ENCODE assay signal across 24 cellular contexts in the genomic region with DNA sequence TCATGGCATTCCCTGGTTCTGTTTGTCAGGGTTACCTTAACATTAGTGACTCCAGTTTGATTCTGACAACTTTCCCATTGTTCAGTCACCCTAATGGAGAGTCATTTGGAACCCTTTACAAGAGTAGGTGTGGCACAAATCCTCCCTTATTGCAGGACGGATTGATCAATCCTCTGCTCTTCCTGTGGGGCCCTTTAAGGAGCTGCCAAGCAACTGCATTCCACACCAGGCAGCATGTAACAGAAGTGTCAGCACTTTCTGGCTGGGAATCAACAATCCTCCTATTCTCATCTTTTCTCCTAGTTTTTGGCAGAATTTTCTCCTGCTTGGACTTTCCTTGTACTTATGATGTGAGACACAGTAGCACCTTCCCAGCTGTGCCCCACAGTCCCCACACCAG.
DNase-seq lines count a peak whose midpoint lies in the region; ATAC-seq, FAIRE-seq and TF ChIP-seq lines count a peak whose summit lies in the region.
"Had no signal": no experiment of that assay in that cellular context is flagged by ENCODE, and none has a peak within 500 bp of the region (broad histone marks: within the 10 kb centered on the region; RNA-seq: fewer than 3 reads in every experiment).

No MANE protein-coding gene starts in this region.

- WGBS in H1 (ENCODE audit: extremely low coverage in 1 of 2, insufficient coverage in 1 of 2, insufficient read length in 1 of 2, insufficient replicate concordance in 2 of 2, low coverage in 1 of 2, low lambda C conversion rate in 2 of 2, missing lambda C conversion rate in 1 of 2), 2 experiments: 88% methylated on average over 1 of the region's 1 CpG; no CpG with 5 or more reads in 1 of the 2 experiments

- H3K4me3 Mint-ChIP-seq in GM23338 (no peak overlapping the region), neural crest cell (no peak overlapping the region)
- H3K4me3 Mint-ChIP-seq: CD8-positive, alpha-beta memory T cell had no signal

- no peak for FAIRE-seq in H1 (lab: Jason Lieb, UNC)
- FAIRE-seq: A204.1, K562, RCC 7860 had no signal

- no peak overlapping the region for H3K56ac ChIP-seq in H1 (replicated peaks; ENCODE audit: insufficient read length, low read depth, low read length)

- H3F3A ChIP-seq in GM23338 (replicated peaks; ENCODE audit: low read depth): no peaks in the 10 kb centered on the region

- no peak overlapping the region for H3K9ac ChIP-seq in H1 (replicated peaks in 1 of 4; ENCODE audit: extremely low read depth in 1 of 4, low read depth in 3 of 4, low read length in 3 of 4)

- no peak overlapping the region for H3K14ac ChIP-seq in H1 (ENCODE audit: insufficient read length)

- H3K27ac Mint-ChIP-seq in GM23338: no peak overlapping the region
- peak overlapping the region; percentile 10 for H3K27ac Mint-ChIP-seq in neural crest cell (ENCODE audit: unreplicated experiment)
- H3K27ac Mint-ChIP-seq: CD8-positive, alpha-beta memory T cell had no signal

- TF ChIP-seq CTCF in GM23338 (conservative IDR thresholded peaks at IDR 0.05; ENCODE audit: low read depth in 2 of 2) (no peak), H1 (IDR thresholded peaks at IDR 0.05; ENCODE audit: control extremely low read depth in 1 of 3, insufficient read depth in 1 of 3, low read depth in 1 of 3, low read length in 3 of 3) (no peak), neural crest cell (conservative IDR thresholded peaks at IDR 0.05) (no peak)

- H3K79me2 ChIP-seq in GM23338 (replicated peaks; ENCODE audit: insufficient read depth) (no peaks in the 10 kb centered on the region), H1 (ENCODE audit: control insufficient read depth in 1 of 2, insufficient read depth in 2 of 2, low read length in 2 of 2) (no peaks in the 10 kb centered on the region)

- no peak overlapping the region for H2AK5ac ChIP-seq in H1 (ENCODE audit: low read depth, low read length)

- H4K8ac ChIP-seq in H1 (ENCODE audit: extremely low read depth, insufficient read depth, low read length): no peak overlapping the region

- H3K4ac ChIP-seq in H1 (replicated peaks; ENCODE audit: insufficient read length, low read depth, low read length): no peak overlapping the region

- no peak for ATAC-seq in GM23338
- ATAC-seq in stimulated activated naive CD8-positive, alpha-beta T cell treated with anti-CD3 and anti-CD28 coated beads, Interleukin-15, Interleukin-2, amounts not matched to agents 100 U/mL and 50 U/mL, for 24 hours: no peak
- ATAC-seq: K562 had no signal

- DNase-seq in GM23338 (ENCODE audit: low spot score): no peak
- no peak for DNase-seq in H1 (ENCODE audit: low read depth in 1 of 2, low spot score in 2 of 2)
- peak; percentile 4 for DNase-seq in iris pigment epithelial cell (ENCODE audit: low read depth)
- no peak for DNase-seq in neural crest cell (ENCODE audit: low read depth, low spot score)
- DNase-seq in T-helper 2 cell: no peak
- DNase-seq in stimulated activated naive CD8-positive, alpha-beta T cell treated with anti-CD3 and anti-CD28 coated beads, Interleukin-15, Interleukin-2, amounts not matched to agents 100 U/mL and 50 U/mL, for 24 hours: no peak
- DNase-seq in effector CD8-positive, alpha-beta T cell (lab: John Stamatoyannopoulos, UW): no peak
- no peak for DNase-seq in posterior vena cava (ENCODE audit: low spot score)
- DNase-seq: CD8-positive, alpha-beta memory T cell; GDM1; HCEC 1CT; MG63; NCI-H1048; NCI-H1417 treated with DMSO at 0.1 percent for 48 hours; NCI-H187; NCI-H2107; NCI-H446 treated with DMSO at 0.1 percent for 48 hours; NCI-H526 treated with DMSO at 0.1 percent for 48 hours; OCI-M1; SHP77 had no signal

- no peak overlapping the region for H2BK120ac ChIP-seq in H1 (replicated peaks; ENCODE audit: low read depth, low read length)

- no peak overlapping the region for H2BK12ac ChIP-seq in H1 (ENCODE audit: low read depth, low read length)

- no peak for TF ChIP-seq POLR2A in H1 (IDR thresholded peaks at IDR 0.05; ENCODE audit: control extremely low read depth in 1 of 2, low read depth in 2 of 2, low read length in 2 of 2)

- no peaks in the 10 kb centered on the region; the same call in 1 of the 2 replicates for H3K23me2 ChIP-seq in H1 (ENCODE audit: low read depth, low read length)

- H2AFZ ChIP-seq in GM23338: peak overlapping the region; percentile 28; the same call in 1 of the 2 replicates
- H2AFZ ChIP-seq in H1 (ENCODE audit: low read length): 0 out of 2 replicates have a peak overlapping the region, but pooled peaks have one; percentile 8

- no peak overlapping the region for H2BK5ac ChIP-seq in H1 (ENCODE audit: low read depth, low read length)

- H3K23ac ChIP-seq in H1 (ENCODE audit: insufficient read length): no peak overlapping the region

- CTCF ChIA-PET in H1 (lab: Charles Lee; ENCODE audit: partially characterized antibody): no interaction called here

- peaks cover 9 to 16% of the 10 kb centered on the region in 2 experiments; a peak in 3 of 4 replicates for H3K9me3 ChIP-seq in H1 (ENCODE audit: insufficient read depth in 2 of 2, low read depth in 1 of 2, low read length in 1 of 2)
- H3K9me3 ChIP-seq: MG63 had no signal

- H3K4me2 ChIP-seq in GM23338: no peak overlapping the region
- no peak overlapping the region for H3K4me2 ChIP-seq in H1 (ENCODE audit: insufficient read depth in 1 of 2, low read depth in 2 of 2, low read length in 2 of 2)

- no peak overlapping the region for H2BK15ac ChIP-seq in H1 (ENCODE audit: low read length)

- H3K27me3 ChIP-seq in GM23338 (ENCODE audit: insufficient read depth) (no peaks in the 10 kb centered on the region), H1 (replicated peaks in 1 of 4; ENCODE audit: control insufficient read depth in 3 of 4, extremely low read depth in 1 of 4, insufficient read depth in 3 of 4, low read length in 3 of 4) (no peaks in the 10 kb centered on the region)
- H3K27me3 ChIP-seq: MG63 had no signal

- H2BK20ac ChIP-seq in H1 (ENCODE audit: low read length): no peak overlapping the region

- no peak overlapping the region for H3K18ac ChIP-seq in H1 (ENCODE audit: extremely low read depth, low read length)

- H4K5ac ChIP-seq in H1 (ENCODE audit: insufficient read length, low read depth, low read length): no peak overlapping the region

- H3K27ac ChIP-seq in GM23338 (ENCODE audit: low read depth): no peak overlapping the region
- H3K27ac ChIP-seq in H1 (ENCODE audit: low read depth, low read length): no peak overlapping the region
- H3K27ac ChIP-seq: C4-2B had no signal

- H3K36me3 ChIP-seq in GM23338 (ENCODE audit: insufficient read depth): peaks cover 7% of the 10 kb centered on the region
- H3K36me3 ChIP-seq in H1 (ENCODE audit: control insufficient read depth in 2 of 4, insufficient read depth in 4 of 4, low read length in 3 of 4): no peaks in the 10 kb centered on the region
- H3K36me3 ChIP-seq: MG63 had no signal

- no peak overlapping the region for H4K91ac ChIP-seq in H1 (replicated peaks; ENCODE audit: insufficient read length, low read length)

- peaks cover 3% of the 10 kb centered on the region for H3K27me3 Mint-ChIP-seq in GM23338 (ENCODE audit: insufficient read depth, low read depth, poor library complexity)
- peaks cover 2% of the 10 kb centered on the region for H3K27me3 Mint-ChIP-seq in neural crest cell (ENCODE audit: low read depth)

- TF ChIP-seq RAD21 in H1 (IDR thresholded peaks at IDR 0.05 in 1 of 2, conservative IDR thresholded peaks at IDR 0.05 in 1 of 2; ENCODE audit: low read depth in 2 of 2, low read length in 2 of 2): no peak

- intact Hi-C loops in posterior vena cava (cut with DNase I): no loop called here

- POLR2A ChIA-PET in H1 (lab: Charles Lee; ENCODE audit: partially characterized antibody): no interaction called here

- H3K9me2 ChIP-seq in GM23338 (ENCODE audit: insufficient read depth): peaks cover 12% of the 10 kb centered on the region; the same call in 1 of the 2 replicates

- H3K4me1 ChIP-seq in GM23338 (ENCODE audit: insufficient read depth) (no peaks in the 10 kb centered on the region), H1 (replicated peaks in 1 of 4; ENCODE audit: control insufficient read depth in 3 of 4, insufficient read depth in 4 of 4, low read length in 3 of 4) (no peaks in the 10 kb centered on the region)

- H4K20me1 ChIP-seq in GM23338 (replicated peaks; ENCODE audit: insufficient read depth) (no peaks in the 10 kb centered on the region), H1 (replicated peaks in 1 of 2; ENCODE audit: control insufficient read depth in 1 of 2, insufficient read depth in 2 of 2, low read length in 2 of 2) (no peaks in the 10 kb centered on the region)

- H3K9me3 Mint-ChIP-seq in GM23338: peaks cover 28% of the 10 kb centered on the region
- H3K9me3 Mint-ChIP-seq in neural crest cell: peaks cover 10% of the 10 kb centered on the region

- H3K79me1 ChIP-seq in H1 (ENCODE audit: low read depth, low read length): no peaks in the 10 kb centered on the region

- no peak for TF ChIP-seq EP300 in H1 (IDR thresholded peaks at IDR 0.05; ENCODE audit: borderline replicate concordance in 1 of 2, low read depth in 2 of 2, low read length in 2 of 2)

- H3K36me3 Mint-ChIP-seq in GM23338 (ENCODE audit: low read depth) (peaks cover 20% of the 10 kb centered on the region; the same call in 2 of the 3 replicates), neural crest cell (ENCODE audit: low read depth) (peaks cover 4% of the 10 kb centered on the region)
- H3K36me3 Mint-ChIP-seq: CD8-positive, alpha-beta memory T cell had no signal

- no peaks in the 10 kb centered on the region for H3K4me1 Mint-ChIP-seq in GM23338
- H3K4me1 Mint-ChIP-seq in neural crest cell: no peaks in the 10 kb centered on the region
- H3K4me1 Mint-ChIP-seq: CD8-positive, alpha-beta memory T cell had no signal

- H3K4me3 ChIP-seq in GM23338: no peak overlapping the region
- no peak overlapping the region for H3K4me3 ChIP-seq in H1 (ENCODE audit: extremely low read depth in 1 of 4, insufficient read depth in 2 of 4, low read depth in 3 of 4, low read length in 4 of 4)
- H3K4me3 ChIP-seq: K562, MG63 had no signal

TF ChIP-seq in GM23338, 12 proteins besides CTCF, POLR2A, EP300 and RAD21 (continues in another document):
- TF ChIP-seq NANOG (IDR thresholded peaks at IDR 0.05; ENCODE audit: borderline replicate concordance) (no peak), EZH2phosphoT487 (IDR thresholded peaks at IDR 0.05; ENCODE audit: unreplicated experiment) (no peak)

TF ChIP-seq in H1, 55 proteins besides CTCF, POLR2A, EP300 and RAD21 (continues in another document):
- no peak for TF ChIP-seq HDAC2 (IDR thresholded peaks at IDR 0.05; ENCODE audit: borderline replicate concordance in 1 of 2, low read depth in 2 of 2, low read length in 2 of 2)
- TF ChIP-seq, protein P1, sequence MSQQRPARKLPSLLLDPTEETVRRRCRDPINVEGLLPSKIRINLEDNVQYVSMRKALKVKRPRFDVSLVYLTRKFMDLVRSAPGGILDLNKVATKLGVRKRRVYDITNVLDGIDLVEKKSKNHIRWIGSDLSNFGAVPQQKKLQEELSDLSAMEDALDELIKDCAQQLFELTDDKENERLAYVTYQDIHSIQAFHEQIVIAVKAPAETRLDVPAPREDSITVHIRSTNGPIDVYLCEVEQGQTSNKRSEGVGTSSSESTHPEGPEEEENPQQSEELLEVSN (IDR thresholded peaks at IDR 0.05): no peak
- TF ChIP-seq GTF2F1 (IDR thresholded peaks at IDR 0.05; ENCODE audit: borderline replicate concordance, low read depth, low read length): no peak
- TF ChIP-seq POU5F1 (IDR thresholded peaks at IDR 0.05; ENCODE audit: low read depth, low read length): no peak
- TF ChIP-seq BCL11A (IDR thresholded peaks at IDR 0.05; ENCODE audit: low read depth in 2 of 2, low read length in 2 of 2): no peak
